Comparison of ENCODE assay signal across 24 cellular contexts in the genomic region with DNA sequence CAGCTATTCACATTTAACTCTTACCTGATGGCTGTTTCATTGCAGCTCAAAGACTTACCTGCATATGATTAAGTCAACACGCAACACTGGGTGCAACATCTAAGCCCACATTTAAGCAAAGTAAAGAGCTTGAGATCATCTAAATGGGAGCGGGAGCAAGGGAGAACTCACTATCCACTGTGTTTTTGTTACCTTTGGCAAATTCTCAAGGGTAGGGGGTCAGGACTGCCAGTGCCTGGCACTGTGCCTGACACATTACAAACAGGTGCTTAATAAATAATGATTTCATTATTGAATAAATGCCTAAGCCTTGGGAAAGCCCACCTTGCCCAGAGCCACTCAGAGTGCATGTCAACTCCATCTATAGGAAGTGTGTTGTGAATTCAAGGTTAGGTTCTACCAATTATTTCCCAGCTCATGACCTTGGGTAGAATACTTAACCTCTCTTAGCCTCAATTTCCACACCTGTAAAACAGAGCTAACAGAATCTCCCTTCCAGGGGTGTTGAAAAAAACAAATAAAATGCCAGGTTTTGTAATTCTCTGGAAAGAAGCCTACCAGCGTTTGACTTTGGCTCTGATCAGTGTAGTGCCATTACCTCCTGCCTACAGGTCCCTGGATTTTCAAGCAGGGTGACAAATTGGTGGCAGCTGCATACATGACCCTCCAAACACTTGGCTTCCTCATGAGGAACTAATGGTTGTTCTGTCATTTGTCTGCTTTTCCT.
DNase-seq lines count a peak whose midpoint lies in the region; ATAC-seq and TF ChIP-seq lines count a peak whose summit lies in the region.
"Had no signal": no experiment of that assay in that cellular context is flagged by ENCODE, and none has a peak within 500 bp of the region (broad histone marks: within the 10 kb centered on the region; RNA-seq: fewer than 3 reads in every experiment).

No MANE protein-coding gene starts in this region.

- no peak for ATAC-seq in body of pancreas
- ATAC-seq in gastroesophageal sphincter: no peak
- no peak for ATAC-seq in gastrocnemius medialis
- no peak for ATAC-seq in GM18517 (IDR thresholded peaks at IDR 0.05; ENCODE audit: unreplicated experiment)
- ATAC-seq: HCT116, PC-3 had no signal

- no peak for TF ChIP-seq EP300 in gastroesophageal sphincter (IDR thresholded peaks at IDR 0.05)

- H3K27me3 Mint-ChIP-seq in CD14-positive monocyte (ENCODE audit: low read depth in 3 of 3): peaks cover 0 to 5% (median 5%) of the 10 kb centered on the region in 3 donors
- H3K27me3 Mint-ChIP-seq: CD4-positive, alpha-beta T cell had no signal

- H3K27ac ChIP-seq in body of pancreas (peak overlapping the region in 3 of 4 donors; percentile 19 to 25 (median 22)), gastroesophageal sphincter (peak overlapping the region in 3 of 4 donors; percentile 58 to 67 (median 59)), gastrocnemius medialis (peak overlapping the region; percentile 12 to 54 (median 45))

- no peaks in the 10 kb centered on the region for H3K4me1 Mint-ChIP-seq in CD14-positive monocyte
- H3K4me1 Mint-ChIP-seq: IgD-negative memory B cell had no signal

- H3K4me1 ChIP-seq in body of pancreas: peaks cover 48% of the 10 kb centered on the region
- H3K4me1 ChIP-seq in gastroesophageal sphincter: peaks cover 19 to 80% (median 37%) of the 10 kb centered on the region in 3 donors
- H3K4me1 ChIP-seq in gastrocnemius medialis: peaks cover 21 to 28% of the 10 kb centered on the region in 2 donors
- H3K4me1 ChIP-seq: BE2C, Caco-2 had no signal

- TF ChIP-seq POLR2A in body of pancreas (IDR thresholded peaks at IDR 0.05) (no peak), gastroesophageal sphincter (IDR thresholded peaks at IDR 0.05) (no peak), gastrocnemius medialis (IDR thresholded peaks at IDR 0.05) (no peak)

- no peaks in the 10 kb centered on the region for H3K27me3 ChIP-seq in body of pancreas
- no peaks in the 10 kb centered on the region for H3K27me3 ChIP-seq in gastroesophageal sphincter
- no peaks in the 10 kb centered on the region for H3K27me3 ChIP-seq in gastrocnemius medialis
- H3K27me3 ChIP-seq: BE2C, MG63 had no signal

- in situ Hi-C loops in gastrocnemius medialis (cut with MboI; ENCODE audit: low sequenced_read_pairs in 4 of 4): no loop called here

- 47 to 50% methylated on average over 3 of the region's 3 CpGs for WGBS in body of pancreas, 2 donors
- WGBS in gastroesophageal sphincter (ENCODE audit: low coverage in 1 of 2), 2 donors: 88 to 100% methylated on average over 2 to 3 of the region's 3 CpGs

- no peak overlapping the region for H3K27ac Mint-ChIP-seq in CD14-positive monocyte
- H3K27ac Mint-ChIP-seq: CD4-positive, alpha-beta T cell; IgD-negative memory B cell had no signal

- H3K36me3 ChIP-seq in body of pancreas (replicated peaks in 1 of 2; ENCODE audit: insufficient read depth in 1 of 2, low read depth in 2 of 2) (no peaks in the 10 kb centered on the region), gastroesophageal sphincter (no peaks in the 10 kb centered on the region), gastrocnemius medialis (no peaks in the 10 kb centered on the region)
- H3K36me3 ChIP-seq: BE2C, MG63 had no signal

- H3K4me3 ChIP-seq in body of pancreas: no peak overlapping the region
- no peak overlapping the region for H3K4me3 ChIP-seq in gastroesophageal sphincter
- no peak overlapping the region for H3K4me3 ChIP-seq in gastrocnemius medialis
- H3K4me3 ChIP-seq: MG63 had no signal

- H3K9me3 Mint-ChIP-seq in CD14-positive monocyte: no peaks in the 10 kb centered on the region
- H3K9me3 Mint-ChIP-seq: CD4-positive, alpha-beta T cell had no signal

- H3K4me3 Mint-ChIP-seq in CD14-positive monocyte: no peak overlapping the region
- H3K4me3 Mint-ChIP-seq: CD4-positive, alpha-beta T cell; IgD-negative memory B cell had no signal

- no peaks in the 10 kb centered on the region for H3K36me3 Mint-ChIP-seq in CD14-positive monocyte

- DNase-seq in NCI-H2029 (lab: John Stamatoyannopoulos, UW): peak; percentile 63
- peak in 2 of 4 donors; percentile 39 to 51 for DNase-seq in body of pancreas
- no peak for DNase-seq in gastrocnemius medialis
- no peak for DNase-seq in T-helper 2 cell
- no peak for DNase-seq in CD14-positive monocyte (ENCODE audit: low spot score)
- DNase-seq: BE2C; Caco-2; CD4-positive, alpha-beta T cell; DMS153; GDM1; GOT3; Kasumi-1; MG63; NCI-H1048; NCI-H146; NCI-H510A; NCI-H774; PC-3; RPMI8226; SHP77 treated with DMSO at 0.1 percent for 48 hours had no signal

- TF ChIP-seq CTCF in body of pancreas (IDR thresholded peaks at IDR 0.05): no peak
- TF ChIP-seq CTCF in gastroesophageal sphincter (IDR thresholded peaks at IDR 0.05): no peak
- TF ChIP-seq CTCF in gastrocnemius medialis (IDR thresholded peaks at IDR 0.05 in 4 of 5, conservative IDR thresholded peaks at IDR 0.05 in 1 of 5): no peak
- no peak for TF ChIP-seq CTCF in CD14-positive monocyte (IDR thresholded peaks at IDR 0.05)

- no peaks in the 10 kb centered on the region for H3K9me3 ChIP-seq in body of pancreas
- no peaks in the 10 kb centered on the region for H3K9me3 ChIP-seq in gastroesophageal sphincter
- H3K9me3 ChIP-seq in gastrocnemius medialis: no peaks in the 10 kb centered on the region
- H3K9me3 ChIP-seq: BE2C, Caco-2, MG63 had no signal

- intact Hi-C loops in body of pancreas (cut with DNase I): no loop called here
- intact Hi-C loops in gastrocnemius medialis (cut with DNase I; ENCODE audit: low total_unique reads): no loop called here
- intact Hi-C loops in CD14-positive monocyte (cut with micrococcal nuclease): no loop called here
